9 cellular contexts compared by ENCODE assay signal in genomic region chrX:135086197-135086854, GRCh38. TPM values are rescaled to one million over a fixed set of nuclear protein-coding genes. Genes with fewer than 3 reads are reported as not detected.
DNase-seq lines count a peak whose midpoint lies in the region; ATAC-seq and TF ChIP-seq lines count a peak whose summit lies in the region.
"Had no signal": no experiment of that assay in that cellular context is flagged by ENCODE, and none has a peak within 500 bp of the region (broad histone marks: within the 10 kb centered on the region; RNA-seq: fewer than 3 reads in every experiment).

No MANE protein-coding gene starts in this region.

- no peak for TF ChIP-seq EP300 in sigmoid colon (IDR thresholded peaks at IDR 0.05)

- no peak for TF ChIP-seq POLR2A in sigmoid colon (IDR thresholded peaks at IDR 0.05)

- peak overlapping the region in 1 of 2 donors; percentile 74 for H3K27ac Mint-ChIP-seq in activated naive CD4-positive, alpha-beta T cell treated with anti-CD3 and anti-CD28 coated beads, Interleukin-2, amount 50 U/mL, for 72 hours

- no peak overlapping the region for H3K27ac ChIP-seq in heart right ventricle
- no peak overlapping the region for H3K27ac ChIP-seq in sigmoid colon

- H3K36me3 ChIP-seq in heart right ventricle (no peaks in the 10 kb centered on the region), sigmoid colon (no peaks in the 10 kb centered on the region)

- peak; percentile 25 to 70 (median 60) for TF ChIP-seq CTCF in heart right ventricle (IDR thresholded peaks at IDR 0.05)
- peak in 3 of 4 experiments; percentile 17 to 43 (median 28) for TF ChIP-seq CTCF in sigmoid colon (IDR thresholded peaks at IDR 0.05)

- ATAC-seq in GM21367 (IDR thresholded peaks at IDR 0.05; ENCODE audit: unreplicated experiment) (peak; percentile 84), heart right ventricle (peak in 5 of 8 donors; percentile 46 to 70 (median 54))
- ATAC-seq in activated naive CD4-positive, alpha-beta T cell treated with anti-CD3 and anti-CD28 coated beads, Interleukin-2, amount 50 U/mL, for 72 hours, result peak; percentile 92 to 99

- no peaks in the 10 kb centered on the region for H3K4me1 ChIP-seq in heart right ventricle
- H3K4me1 ChIP-seq in sigmoid colon, result no peaks in the 10 kb centered on the region

- H3K9me3 Mint-ChIP-seq in activated naive CD4-positive, alpha-beta T cell treated with anti-CD3 and anti-CD28 coated beads, Interleukin-2, amount 50 U/mL, for 72 hours, result no peaks in the 10 kb centered on the region

- DNase-seq in ELR (ENCODE audit: low read depth), result peak; percentile 75
- DNase-seq in HS-5 (ENCODE audit: low read depth), result peak; percentile 33
- peak; percentile 43 for DNase-seq in NOMO-1 treated with DMSO at 0.1 percent for 48 hours (lab: John Stamatoyannopoulos, UW; ENCODE audit: unreplicated experiment)
- DNase-seq in activated naive CD4-positive, alpha-beta T cell treated with anti-CD3 and anti-CD28 coated beads, Interleukin-2, amount 50 U/mL, for 72 hours (ENCODE audit: low spot score in 2 of 2), result peak in 1 of 2 donors; percentile 40
- peak in 1 of 2 donors; percentile 16 for DNase-seq in heart right ventricle
- no peak for DNase-seq in sigmoid colon
- no peak for DNase-seq in OCI-M2 (lab: John Stamatoyannopoulos, UW; ENCODE audit: unreplicated experiment)

- 3 to 5% methylated on average over 4 of the region's 4 CpGs for WGBS in heart right ventricle, 2 donors
- WGBS in sigmoid colon, 2 donors, result 1 to 4% methylated on average over 4 of the region's 4 CpGs

- no peaks in the 10 kb centered on the region for H3K36me3 Mint-ChIP-seq in activated naive CD4-positive, alpha-beta T cell treated with anti-CD3 and anti-CD28 coated beads, Interleukin-2, amount 50 U/mL, for 72 hours

- H3K4me3 ChIP-seq in heart right ventricle, result no peak overlapping the region
- H3K4me3 ChIP-seq in sigmoid colon, result no peak overlapping the region

- H3K27me3 ChIP-seq in heart right ventricle (peaks cover 0 to 44% (median 0%) of the 10 kb centered on the region in 7 donors), sigmoid colon (no peaks in the 10 kb centered on the region)

- H3K9me3 ChIP-seq in heart right ventricle, result no peaks in the 10 kb centered on the region
- H3K9me3 ChIP-seq in sigmoid colon, result no peaks in the 10 kb centered on the region

- intact Hi-C loops in heart right ventricle (cut with DNase I) (loop anchor here in 6 of 10 donors (5.0 to 10.0 kb wide), 3 partner anchors 119 to 602 kb away; no protein-coding TSS in a partner anchor), sigmoid colon (cut with DNase I) (loop anchor here (2.0 kb wide), 1 partner anchor 122 kb away; no protein-coding TSS in a partner anchor)

RNA-seq across cellular contexts. Expression of gene SMIM10L2B, which starts 12.2 kb away (rescaled TPM):
- total RNA-seq in activated naive CD4-positive, alpha-beta T cell treated with anti-CD3 and anti-CD28 coated beads, Interleukin-2, amount 50 U/mL, for 72 hours, result under 1 TPM; 0.07 to 0.19 TPM
- 1 to 10 TPM; 1.8 to 4.0 (median 3.0) TPM for total RNA-seq in heart right ventricle
- polyA plus RNA-seq in heart right ventricle, result 1 to 10 TPM; 1.2 to 2.1 TPM
- 1 to 10 TPM in 3 of 4 donors, under 1 TPM in 1; 0.68 to 1.9 (median 1.2) TPM for total RNA-seq in sigmoid colon
- 1 to 10 TPM in 2 of 3 donors, under 1 TPM in 1; 0.46 to 1.2 (median 1.2) TPM for polyA plus RNA-seq in sigmoid colon

RNA-seq across cellular contexts. Expression of gene ETDB, which starts 34.0 kb away (rescaled TPM):
- total RNA-seq in activated naive CD4-positive, alpha-beta T cell treated with anti-CD3 and anti-CD28 coated beads, Interleukin-2, amount 50 U/mL, for 72 hours, result not detected
- total RNA-seq in heart right ventricle (not detected), sigmoid colon (not detected)
- polyA plus RNA-seq in heart right ventricle (not detected), sigmoid colon (not detected)
- total RNA-seq: subcutaneous adipose tissue had no signal

RNA-seq across cellular contexts. Expression of gene RTL8A, which starts 34.4 kb away (rescaled TPM):
- total RNA-seq in activated naive CD4-positive, alpha-beta T cell treated with anti-CD3 and anti-CD28 coated beads, Interleukin-2, amount 50 U/mL, for 72 hours, result 10 to 100 TPM in 1 of 2 donors, 1 to 10 TPM in 1; 8.9 to 13.0 TPM
- total RNA-seq in heart right ventricle (10 to 100 TPM; 22.1 to 44.0 (median 28.8) TPM), sigmoid colon (10 to 100 TPM; 27.5 to 40.7 (median 31.1) TPM)
- polyA plus RNA-seq in heart right ventricle (100 to 1,000 TPM; 105 to 108 TPM), sigmoid colon (10 to 100 TPM; 55.8 to 78.7 (median 71.9) TPM)

RNA-seq across cellular contexts. Expression of gene RTL8C, which starts 54.2 kb away (rescaled TPM):
- total RNA-seq in activated naive CD4-positive, alpha-beta T cell treated with anti-CD3 and anti-CD28 coated beads, Interleukin-2, amount 50 U/mL, for 72 hours, result 10 to 100 TPM; 22.1 to 37.0 TPM
- 100 to 1,000 TPM; 289 to 354 (median 298) TPM for total RNA-seq in heart right ventricle
- 100 to 1,000 TPM; 388 to 485 TPM for polyA plus RNA-seq in heart right ventricle
- total RNA-seq in sigmoid colon, result 10 to 100 TPM; 38.3 to 85.0 (median 64.8) TPM
- 10 to 100 TPM; 54.6 to 64.3 (median 58.9) TPM for polyA plus RNA-seq in sigmoid colon

Comparison
In these comparisons a context has a peak if more than half of its experiments do, and no peak if none do; other contexts are left out.
1. DNase-seq: peak in ELR (single experiment), HS-5 (single experiment) and NOMO-1 treated with DMSO at 0.1 percent for 48 hours (single experiment); none in sigmoid colon (single experiment) and OCI-M2 (single experiment).
2. Peak in every context shown above with its lines, with median percentiles within 50 percentile points of each other: ATAC-seq.